Comparison of ENCODE assay signal across 9 cellular contexts in genomic region chr12:93572712-93573551, GRCh38. TPM values are rescaled to one million over a fixed set of nuclear protein-coding genes. Genes with fewer than 3 reads are reported as not detected.
DNase-seq lines count a peak whose midpoint lies in the region; ATAC-seq and TF ChIP-seq lines count a peak whose summit lies in the region.
"Had no signal": no experiment of that assay in that cellular context is flagged by ENCODE, and none has a peak within 500 bp of the region (broad histone marks: within the 10 kb centered on the region; RNA-seq: fewer than 3 reads in every experiment).

No MANE protein-coding gene starts in this region.

- POLR2A ChIA-PET in PC-9 (lab: Charles Lee; ENCODE audit: unreplicated experiment) (no interaction called here), OCI-LY7 (lab: Charles Lee) (interaction anchor here (0.6 to 0.7 kb wide), 2 partner anchors 436 to 1837 kb away, joined by 5 to 8 read pairs; no protein-coding TSS in a partner anchor)

- TF ChIP-seq CTCF in PC-9 (conservative IDR thresholded peaks at IDR 0.05) (no peak), left lung (IDR thresholded peaks at IDR 0.05) (no peak), OCI-LY7 (conservative IDR thresholded peaks at IDR 0.05; ENCODE audit: low read length) (no peak)

- no peak overlapping the region for H2AFZ ChIP-seq in PC-9
- no peak overlapping the region for H2AFZ ChIP-seq in OCI-LY7 (ENCODE audit: low read length)

- H3K9me2 ChIP-seq in PC-9 (ENCODE audit: insufficient read depth) (no peaks in the 10 kb centered on the region), OCI-LY7 (ENCODE audit: insufficient read depth, low read length) (no peaks in the 10 kb centered on the region)

- peaks cover 19% of the 10 kb centered on the region for H3K36me3 Mint-ChIP-seq in central memory CD8-positive, alpha-beta T cell (ENCODE audit: insufficient read depth)
- peaks cover 75% of the 10 kb centered on the region for H3K36me3 Mint-ChIP-seq in stimulated activated effector memory CD8-positive, alpha-beta T cell treated with anti-CD3 and anti-CD28 coated beads, Interleukin-12 subunit alpha, Interleukin-12 subunit beta, amount 100 ng/mL, for 72 hours

- H3K27ac ChIP-seq in PC-9 (no peak overlapping the region), left lung (peak overlapping the region; percentile 85 to 96), OCI-LY7 (ENCODE audit: low read depth, low read length, poor library complexity, severe bottlenecking) (no peak overlapping the region)
- H3K27ac ChIP-seq: HL-60 had no signal

- H3K4me3 ChIP-seq in PC-9 (no peak overlapping the region), left lung (peak overlapping the region; percentile 62 to 82), OCI-LY7 (ENCODE audit: low read depth, low read length, poor library complexity, severe bottlenecking) (no peak overlapping the region)

- H3K4me1 ChIP-seq in PC-9 (replicated peaks; ENCODE audit: insufficient read depth) (no peaks in the 10 kb centered on the region), left lung (peaks cover 0 to 51% of the 10 kb centered on the region in 2 donors), OCI-LY7 (ENCODE audit: insufficient read depth, low read length, poor library complexity, severe bottlenecking) (peaks cover 19% of the 10 kb centered on the region)

- intact Hi-C loops in PC-9 (cut with micrococcal nuclease; ENCODE audit: unreplicated experiment), result loop anchor here (5.0 kb wide), 2 partner anchors 54 to 314 kb away; no protein-coding TSS in a partner anchor
- intact Hi-C loops in left lung (cut with DNase I), result loop anchor here in 1 of 2 donors (5.0 kb wide), 2 partner anchors 104 to 169 kb away; partner anchors contain the start of gene CRADD
- intact Hi-C loops in OCI-LY7 (cut with micrococcal nuclease; ENCODE audit: unreplicated experiment), result no loop called here

- no TSS peak for BruUV-seq in PC-9 (replicated peaks; lab: Mats Ljungman, UMichigan)
- BruUV-seq in OCI-LY7 (replicated peaks; lab: Mats Ljungman, UMichigan), result no TSS peak

- H3K9me3 Mint-ChIP-seq in central memory CD8-positive, alpha-beta T cell, result no peaks in the 10 kb centered on the region
- H3K9me3 Mint-ChIP-seq in stimulated activated effector memory CD8-positive, alpha-beta T cell treated with anti-CD3 and anti-CD28 coated beads, Interleukin-12 subunit alpha, Interleukin-12 subunit beta, amount 100 ng/mL, for 72 hours, result no peaks in the 10 kb centered on the region

- H4K20me1 ChIP-seq in PC-9 (ENCODE audit: insufficient read depth) (no peaks in the 10 kb centered on the region), OCI-LY7 (ENCODE audit: insufficient read depth, low read length) (no peaks in the 10 kb centered on the region)

- peak overlapping the region; percentile 96 for H3K4me3 Mint-ChIP-seq in central memory CD8-positive, alpha-beta T cell
- H3K4me3 Mint-ChIP-seq in stimulated activated effector memory CD8-positive, alpha-beta T cell treated with anti-CD3 and anti-CD28 coated beads, Interleukin-12 subunit alpha, Interleukin-12 subunit beta, amount 100 ng/mL, for 72 hours, result peak overlapping the region; percentile 82

- H3K27me3 Mint-ChIP-seq in central memory CD8-positive, alpha-beta T cell, result peaks cover 11% of the 10 kb centered on the region

- H3K27me3 ChIP-seq in PC-9 (ENCODE audit: insufficient read depth, low read depth) (no peaks in the 10 kb centered on the region), left lung (peaks cover 0 to 85% of the 10 kb centered on the region in 2 donors)

- no peaks in the 10 kb centered on the region for H3K79me2 ChIP-seq in PC-9 (ENCODE audit: low read depth)
- no peaks in the 10 kb centered on the region for H3K79me2 ChIP-seq in OCI-LY7 (ENCODE audit: insufficient read depth, low read depth, low read length)

- no peak for ATAC-seq in central memory CD8-positive, alpha-beta T cell (replicated peaks; ENCODE audit: extremely low read depth, poor library complexity, severe bottlenecking)
- ATAC-seq in left lung, result no peak
- no peak for ATAC-seq in stimulated activated effector memory CD8-positive, alpha-beta T cell treated with anti-CD3 and anti-CD28 coated beads, Interleukin-12 subunit alpha, Interleukin-12 subunit beta, amount 100 ng/mL, for 72 hours

- peaks cover 30% of the 10 kb centered on the region for H3K4me1 Mint-ChIP-seq in central memory CD8-positive, alpha-beta T cell
- peaks cover 50% of the 10 kb centered on the region for H3K4me1 Mint-ChIP-seq in stimulated activated effector memory CD8-positive, alpha-beta T cell treated with anti-CD3 and anti-CD28 coated beads, Interleukin-12 subunit alpha, Interleukin-12 subunit beta, amount 100 ng/mL, for 72 hours

- no peaks in the 10 kb centered on the region for H3K9me3 ChIP-seq in PC-9 (ENCODE audit: insufficient read depth, low read depth)
- H3K9me3 ChIP-seq in left lung, result no peaks in the 10 kb centered on the region
- H3K9me3 ChIP-seq in OCI-LY7 (ENCODE audit: low read length), result no peaks in the 10 kb centered on the region

- H3F3A ChIP-seq in PC-9 (ENCODE audit: insufficient read depth, low read depth), result peaks cover 20% of the 10 kb centered on the region; the same call in 1 of the 2 replicates

- H3K36me3 ChIP-seq in PC-9 (ENCODE audit: low read depth) (no peaks in the 10 kb centered on the region), left lung (peaks cover 0 to 8% of the 10 kb centered on the region in 2 donors), OCI-LY7 (ENCODE audit: insufficient read depth, low read length) (no peaks in the 10 kb centered on the region)

- CTCF ChIA-PET in PC-9 (lab: Charles Lee), result interaction anchor here (0.7 kb wide), 1 partner anchor 212 kb away, joined by 3 read pairs; no protein-coding TSS in a partner anchor
- CTCF ChIA-PET in OCI-LY7 (lab: Charles Lee; ENCODE audit: unreplicated experiment), result no interaction called here

- DNase-seq in D341Med (ENCODE audit: low spot score), result peak; percentile 64
- no peak for DNase-seq in PC-9
- DNase-seq in central memory CD8-positive, alpha-beta T cell (ENCODE audit: low spot score in 2 of 2), result no peak
- peak; percentile 42 to 79 for DNase-seq in left lung
- DNase-seq in stimulated activated effector memory CD8-positive, alpha-beta T cell treated with anti-CD3 and anti-CD28 coated beads, Interleukin-12 subunit alpha, Interleukin-12 subunit beta, amount 100 ng/mL, for 72 hours (ENCODE audit: low spot score in 2 of 2), result peak; percentile 12 to 65
- DNase-seq in putamen (ENCODE audit: low spot score), result no peak
- DNase-seq in OCI-LY7 (ENCODE audit: low spot score), result no peak
- DNase-seq in HPDE6-E6E7 (ENCODE audit: extremely low spot score), result no peak

- peak overlapping the region; percentile 85 for H3K27ac Mint-ChIP-seq in central memory CD8-positive, alpha-beta T cell (ENCODE audit: low read depth)
- peak overlapping the region; percentile 94 for H3K27ac Mint-ChIP-seq in stimulated activated effector memory CD8-positive, alpha-beta T cell treated with anti-CD3 and anti-CD28 coated beads, Interleukin-12 subunit alpha, Interleukin-12 subunit beta, amount 100 ng/mL, for 72 hours

- H3K4me2 ChIP-seq in PC-9, result peak overlapping the region; percentile 97; the same call in 1 of the 2 replicates
- no peak overlapping the region for H3K4me2 ChIP-seq in OCI-LY7 (ENCODE audit: low read length)

RNA-seq across cellular contexts. Expression of gene SOCS2, which starts 0.5 kb away (rescaled TPM):
- total RNA-seq in PC-9 (2021), result 9.2 and 11.1 TPM in 2 replicates
- 10 to 100 TPM; 15.7 to 30.4 TPM for total RNA-seq in left lung
- total RNA-seq in OCI-LY7 (2014; rRNA removed; shearing (Covaris generic)), result not detected in 2 replicates
- total RNA-seq in OCI-LY7 (2022), result not detected in 2 replicates

Comparison
In these comparisons a context has a peak if more than half of its experiments do, and no peak if none do; other contexts are left out.
1. DNase-seq: peak in D341Med (single experiment), left lung (2 of 2) and stimulated activated effector memory CD8-positive, alpha-beta T cell treated with anti-CD3 and anti-CD28 coated beads, Interleukin-12 subunit alpha, Interleukin-12 subunit beta, amount 100 ng/mL, for 72 hours (2 of 2); none in PC-9 (0 of 2), central memory CD8-positive, alpha-beta T cell (0 of 2), putamen (single experiment), OCI-LY7 (single experiment) and HPDE6-E6E7 (single experiment).
2. H3K27ac ChIP-seq: peak in left lung (2 of 2); none in PC-9 (single experiment) and OCI-LY7 (single experiment).
3. H3K4me3 ChIP-seq: peak in left lung (2 of 2); none in PC-9 (single experiment) and OCI-LY7 (single experiment).